Comparison of ENCODE assay signal across 9 cellular contexts in genomic region chr14:54627325-54627717, GRCh38.
A peak's percentile ranks its signal among the peaks of the same experiment; 100 is the strongest.
DNase-seq lines count a peak whose midpoint lies in the region; ATAC-seq and TF ChIP-seq lines count a peak whose summit lies in the region.
"Had no signal": no experiment of that assay in that cellular context is flagged by ENCODE, and none has a peak within 500 bp of the region (broad histone marks: within the 10 kb centered on the region; RNA-seq: fewer than 3 reads in every experiment).

No MANE protein-coding gene starts in this region.

- CTCF ChIA-PET in activated CD4-positive, alpha-beta T cell treated with anti-CD3 and anti-CD28 coated beads for 36 hours (lab: Charles Lee): interaction anchor here (0.5 to 3.9 kb wide), 11 partner anchors 17 to 1245 kb away, joined by 3 to 17 read pairs (median 3); no protein-coding TSS in a partner anchor
- CTCF ChIA-PET in naive thymus-derived CD4-positive, alpha-beta T cell (lab: Charles Lee): interaction anchor here (0.6 to 0.8 kb wide), 3 partner anchors 8 to 51 kb away, joined by 3 to 6 read pairs (median 3); no protein-coding TSS in a partner anchor

- no peaks in the 10 kb centered on the region for H3K9me3 ChIP-seq in naive thymus-derived CD4-positive, alpha-beta T cell (ENCODE audit: control insufficient read depth in 2 of 3, low read length in 3 of 3)
- H3K9me3 ChIP-seq: A549 had no signal

- DNase-seq in activated CD4-positive, alpha-beta T cell treated with anti-CD3 and anti-CD28 coated beads for 36 hours: peak; percentile 35
- no peak for DNase-seq in activated CD4-positive, alpha-beta T cell treated with anti-CD3 and anti-CD28 coated beads, Interleukin-2, amount 50 U/mL, for 1 hour
- no peak for DNase-seq in naive thymus-derived CD4-positive, alpha-beta T cell
- DNase-seq in DMS114 treated with DMSO at 0.1 percent for 48 hours (lab: John Stamatoyannopoulos, UW; ENCODE audit: unreplicated experiment): no peak
- no peak for DNase-seq in COR-L47 (lab: John Stamatoyannopoulos, UW)
- DNase-seq in NCI-H510A treated with DMSO at 0.1 percent for 48 hours (lab: John Stamatoyannopoulos, UW): no peak

- intact Hi-C loops in activated CD4-positive, alpha-beta T cell treated with anti-CD3 and anti-CD28 coated beads for 36 hours (cut with DNase I, micrococcal nuclease): loop anchor here (2.0 to 5.0 kb wide), 6 partner anchors 45 to 275 kb away; partner anchors contain the start of genes CNIH1 (in 1 of the 2), GCH1 (in 1 of the 2) and SAMD4A (in 1 of the 2)
- intact Hi-C loops in naive thymus-derived CD4-positive, alpha-beta T cell (cut with micrococcal nuclease): loop anchor here (1.0 to 5.0 kb wide), 6 partner anchors 35 to 146 kb away; partner anchors contain the start of gene SAMD4A (in 2 of the 2)

- H3K27me3 ChIP-seq in naive thymus-derived CD4-positive, alpha-beta T cell (ENCODE audit: control insufficient read depth in 2 of 2, insufficient read depth in 2 of 2, low read length in 2 of 2): no peaks in the 10 kb centered on the region

- H3K36me3 Mint-ChIP-seq in activated CD4-positive, alpha-beta T cell treated with anti-CD3 and anti-CD28 coated beads for 36 hours (ENCODE audit: low read depth): peaks cover 4% of the 10 kb centered on the region
- H3K36me3 Mint-ChIP-seq in brain: peaks cover 10% of the 10 kb centered on the region
- peaks cover 0 to 10% (median 0%) of the 10 kb centered on the region in 5 donors for H3K36me3 Mint-ChIP-seq in naive thymus-derived CD4-positive, alpha-beta T cell

- ATAC-seq in activated CD4-positive, alpha-beta T cell treated with anti-CD3 and anti-CD28 coated beads for 36 hours: peak; percentile 27
- ATAC-seq in HG03108 (IDR thresholded peaks at IDR 0.05; ENCODE audit: unreplicated experiment): peak; percentile 32
- ATAC-seq in naive thymus-derived CD4-positive, alpha-beta T cell: peak; percentile 55
- ATAC-seq: A549 had no signal

- H3K4me3 Mint-ChIP-seq in activated CD4-positive, alpha-beta T cell treated with anti-CD3 and anti-CD28 coated beads for 36 hours: peak overlapping the region; percentile 59
- H3K4me3 Mint-ChIP-seq in brain: peak overlapping the region in 4 of 5 experiments; percentile 33 to 79 (median 57)
- peak overlapping the region; percentile 70 to 87 (median 82) for H3K4me3 Mint-ChIP-seq in naive thymus-derived CD4-positive, alpha-beta T cell

- peak overlapping the region; percentile 14 for H3K4me3 ChIP-seq in naive thymus-derived CD4-positive, alpha-beta T cell (ENCODE audit: low read length)
- H3K4me3 ChIP-seq: A549 had no signal

- peak overlapping the region; percentile 67 for H3K27ac ChIP-seq in naive thymus-derived CD4-positive, alpha-beta T cell (ENCODE audit: low read depth, low read length)
- H3K27ac ChIP-seq: A549 had no signal

- peaks cover 32 to 39% of the 10 kb centered on the region in 2 donors for H3K4me1 ChIP-seq in naive thymus-derived CD4-positive, alpha-beta T cell (ENCODE audit: control insufficient read depth in 2 of 2, insufficient read depth in 2 of 2, low read length in 2 of 2)

- peaks cover 48% of the 10 kb centered on the region for H3K4me1 Mint-ChIP-seq in activated CD4-positive, alpha-beta T cell treated with anti-CD3 and anti-CD28 coated beads for 36 hours
- H3K4me1 Mint-ChIP-seq in brain: peaks cover 56% of the 10 kb centered on the region
- H3K4me1 Mint-ChIP-seq in naive thymus-derived CD4-positive, alpha-beta T cell: peaks cover 34 to 51% (median 42%) of the 10 kb centered on the region in 7 donors

- no peak for TF ChIP-seq CTCF in brain (conservative IDR thresholded peaks at IDR 0.05)

- H3K27ac Mint-ChIP-seq in activated CD4-positive, alpha-beta T cell treated with anti-CD3 and anti-CD28 coated beads for 36 hours: peak overlapping the region; percentile 96
- peak overlapping the region; percentile 18 to 96 (median 95) for H3K27ac Mint-ChIP-seq in brain
- H3K27ac Mint-ChIP-seq in naive thymus-derived CD4-positive, alpha-beta T cell: peak overlapping the region; percentile 86 to 93 (median 92)

- no peaks in the 10 kb centered on the region for H3K36me3 ChIP-seq in naive thymus-derived CD4-positive, alpha-beta T cell (ENCODE audit: control insufficient read depth in 2 of 3, insufficient read depth in 3 of 3, low read length in 3 of 3)

- H3K9me3 Mint-ChIP-seq in activated CD4-positive, alpha-beta T cell treated with anti-CD3 and anti-CD28 coated beads for 36 hours (ENCODE audit: low read depth): no peaks in the 10 kb centered on the region
- H3K9me3 Mint-ChIP-seq in brain: peaks cover 0 to 2% (median 1%) of the 10 kb centered on the region in 5 experiments
- peaks cover 0 to 4% (median under 1%) of the 10 kb centered on the region in 11 donors for H3K9me3 Mint-ChIP-seq in naive thymus-derived CD4-positive, alpha-beta T cell

- POLR2A ChIA-PET in activated CD4-positive, alpha-beta T cell treated with anti-CD3 and anti-CD28 coated beads for 36 hours (lab: Charles Lee): no interaction called here
- POLR2A ChIA-PET in naive thymus-derived CD4-positive, alpha-beta T cell (lab: Charles Lee): interaction anchor here (1.3 kb wide), 1 partner anchor 63 kb away, joined by 4 read pairs; no protein-coding TSS in a partner anchor

- no peaks in the 10 kb centered on the region for H3K27me3 Mint-ChIP-seq in activated CD4-positive, alpha-beta T cell treated with anti-CD3 and anti-CD28 coated beads for 36 hours
- no peaks in the 10 kb centered on the region for H3K27me3 Mint-ChIP-seq in brain
- no peaks in the 10 kb centered on the region for H3K27me3 Mint-ChIP-seq in naive thymus-derived CD4-positive, alpha-beta T cell
